ENCODE assay signal across 1 cellular context in genomic region chr2:154686162-154686561, GRCh38.
TF ChIP-seq lines count a peak whose summit lies in the region.

No MANE protein-coding gene starts in this region.

TF ChIP-seq in Ishikawa, 13 proteins besides CTCF, POLR2A, EP300 and RAD21 (continued from another document):
- no peak for TF ChIP-seq USF1 (IDR thresholded peaks at IDR 0.05)
